Comparison of ENCODE assay signal across 13 cellular contexts in the genomic region with DNA sequence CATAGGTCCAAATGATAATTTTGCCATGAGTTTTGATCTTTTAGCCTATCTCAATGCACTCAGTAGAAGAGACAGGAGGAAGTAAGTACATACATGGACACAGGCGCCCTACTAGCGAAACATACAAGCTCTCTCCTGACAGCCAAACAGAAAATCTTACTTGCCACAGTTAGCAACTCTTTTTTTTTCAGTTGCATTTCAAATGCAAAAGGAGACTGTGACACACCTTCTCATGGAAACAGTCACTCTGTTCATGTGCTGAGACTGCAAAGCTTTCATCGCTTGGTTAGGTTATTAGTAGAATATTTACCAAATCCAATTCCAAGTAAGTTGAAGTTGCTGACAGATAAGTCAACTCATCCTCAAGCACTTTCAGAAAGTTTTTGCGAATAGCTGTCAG.
DNase-seq lines count a peak whose midpoint lies in the region; ATAC-seq and TF ChIP-seq lines count a peak whose summit lies in the region.
"Had no signal": no experiment of that assay in that cellular context is flagged by ENCODE, and none has a peak within 500 bp of the region (broad histone marks: within the 10 kb centered on the region; RNA-seq: fewer than 3 reads in every experiment).

No MANE protein-coding gene starts in this region.

- H3K27ac Mint-ChIP-seq in IgD-negative memory B cell, result peak overlapping the region; percentile 1 to 89 (median 52)
- H3K27ac Mint-ChIP-seq in naive thymus-derived CD8-positive, alpha-beta T cell, result peak overlapping the region; percentile 84 to 97 (median 90)

- POLR2A ChIA-PET in naive thymus-derived CD8-positive, alpha-beta T cell (lab: Charles Lee), result interaction anchor here (0.8 to 1.1 kb wide), 2 partner anchors 9 to 11 kb away, joined by 3 read pairs; no protein-coding TSS in a partner anchor

- H3K27me3 Mint-ChIP-seq in IgD-negative memory B cell, result peaks cover 2% of the 10 kb centered on the region
- no peaks in the 10 kb centered on the region for H3K27me3 Mint-ChIP-seq in naive thymus-derived CD8-positive, alpha-beta T cell

- no peak for DNase-seq in activated CD4-positive, CD25-positive, alpha-beta regulatory T cell treated with anti-CD3 and anti-CD28 coated beads, Interleukin-2, amount 50 U/mL, for 72 hours
- DNase-seq in naive thymus-derived CD8-positive, alpha-beta T cell, result no peak
- no peak for DNase-seq in DMS153 treated with DMSO at 0.1 percent for 48 hours (lab: John Stamatoyannopoulos, UW; ENCODE audit: unreplicated experiment)
- no peak for DNase-seq in foreskin fibroblast
- DNase-seq: 8988T; activated CD8-positive, alpha-beta memory T cell treated with anti-CD3 and anti-CD28 coated beads for 24 hours; left colon; thyroid gland had no signal

- H3K9me3 Mint-ChIP-seq in IgD-negative memory B cell, result no peaks in the 10 kb centered on the region
- H3K9me3 Mint-ChIP-seq in naive thymus-derived CD8-positive, alpha-beta T cell, result no peaks in the 10 kb centered on the region

- ATAC-seq in activated CD4-positive, CD25-positive, alpha-beta regulatory T cell treated with anti-CD3 and anti-CD28 coated beads, Interleukin-2, amount 50 U/mL, for 24 hours, result peak; percentile 60 to 67
- peak; percentile 4 for ATAC-seq in HG02610 (IDR thresholded peaks at IDR 0.05; ENCODE audit: unreplicated experiment)
- peak; percentile 21 to 60 for ATAC-seq in naive thymus-derived CD8-positive, alpha-beta T cell
- no peak for ATAC-seq in esophagus mucosa
- ATAC-seq: left colon had no signal

- H3K4me3 Mint-ChIP-seq in IgD-negative memory B cell, result peak overlapping the region; percentile 56 to 91 (median 87)
- H3K4me3 Mint-ChIP-seq in naive thymus-derived CD8-positive, alpha-beta T cell, result peak overlapping the region; percentile 20 to 87 (median 72)

- peaks cover 28 to 51% (median 38%) of the 10 kb centered on the region in 3 donors for H3K4me1 Mint-ChIP-seq in IgD-negative memory B cell
- H3K4me1 Mint-ChIP-seq in naive thymus-derived CD8-positive, alpha-beta T cell, result peaks cover 36 to 90% (median 84%) of the 10 kb centered on the region in 4 donors

- no peak for TF ChIP-seq CTCF in foreskin fibroblast (IDR thresholded peaks at IDR 0.05; ENCODE audit: low read depth, low read length)

- peaks cover 2% of the 10 kb centered on the region for H3K36me3 Mint-ChIP-seq in IgD-negative memory B cell
- H3K36me3 Mint-ChIP-seq in naive thymus-derived CD8-positive, alpha-beta T cell, result peaks cover 0 to 30% (median 16%) of the 10 kb centered on the region in 3 donors

- no peak overlapping the region for H3K4me3 ChIP-seq in foreskin fibroblast (ENCODE audit: low read depth in 1 of 2, low read length in 2 of 2)
- H3K4me3 ChIP-seq: smooth muscle cell, thyroid gland had no signal
